ENCODE assay signal across 1 cellular context in genomic region chr9:126316085-126316655, GRCh38.
TF ChIP-seq lines count a peak whose summit lies in the region.

No MANE protein-coding gene starts in this region.

TF ChIP-seq in GM23338, 12 proteins besides CTCF, POLR2A, EP300 and RAD21 (continued from another document):
- TF ChIP-seq ZNF462 (CRISPR knock-in tag; IDR thresholded peaks at IDR 0.05) (no peak), POLR2AphosphoS5 (IDR thresholded peaks at IDR 0.05; ENCODE audit: low read depth) (no peak)
